ENCODE assay signal across 1 cellular context in genomic region chr14:34501004-34501580, GRCh38.
TF ChIP-seq lines count a peak whose summit lies in the region.

No MANE protein-coding gene starts in this region.

TF ChIP-seq in HepG2, 621 proteins besides CTCF, POLR2A, EP300 and RAD21 (continued from another document):
- TF ChIP-seq IKZF1 (IDR thresholded peaks at IDR 0.05) (0 out of 2 replicates have a peak, but pooled peaks have one; percentile 27), ZNF3 (CRISPR knock-in tag; IDR thresholded peaks at IDR 0.05) (no peak), SOX6 (IDR thresholded peaks at IDR 0.05) (0 out of 2 replicates have a peak, but pooled peaks have one; percentile 20), SOX6 (CRISPR knock-in tag; IDR thresholded peaks at IDR 0.05) (no peak), ZNF230 (CRISPR knock-in tag; IDR thresholded peaks at IDR 0.05) (no peak), ZNF749 (CRISPR knock-in tag; IDR thresholded peaks at IDR 0.05; ENCODE audit: borderline replicate concordance) (no peak), ZBTB38 (CRISPR knock-in tag; IDR thresholded peaks at IDR 0.05) (no peak), NFE2 (CRISPR knock-in tag; IDR thresholded peaks at IDR 0.05) (no peak)
